In genomic region chr2:191630313-191630712, GRCh38 we compare ENCODE assay signal across 1 cellular context.
A peak's percentile ranks its signal among the peaks of the same experiment; 100 is the strongest.
TF ChIP-seq lines count a peak whose summit lies in the region.

No MANE protein-coding gene starts in this region.

TF ChIP-seq in K562, 482 proteins besides CTCF, POLR2A, EP300 and RAD21 (continued from another document and continues in another):
- no peak for TF ChIP-seq ZMIZ1 (IDR thresholded peaks at IDR 0.05; ENCODE audit: low read depth in 2 of 2, low read length in 2 of 2)
- TF ChIP-seq HDAC8 (tag; IDR thresholded peaks at IDR 0.05), result no peak
- TF ChIP-seq MAZ (CRISPR knock-in tag; conservative IDR thresholded peaks at IDR 0.05 in 1 of 2, IDR thresholded peaks at IDR 0.05 in 1 of 2), result no peak
- TF ChIP-seq ARID1B (IDR thresholded peaks at IDR 0.05), result peak; percentile 55
- TF ChIP-seq KLF13 (tag; IDR thresholded peaks at IDR 0.05; ENCODE audit: borderline replicate concordance, low read depth), result no peak
- TF ChIP-seq, protein P1, sequence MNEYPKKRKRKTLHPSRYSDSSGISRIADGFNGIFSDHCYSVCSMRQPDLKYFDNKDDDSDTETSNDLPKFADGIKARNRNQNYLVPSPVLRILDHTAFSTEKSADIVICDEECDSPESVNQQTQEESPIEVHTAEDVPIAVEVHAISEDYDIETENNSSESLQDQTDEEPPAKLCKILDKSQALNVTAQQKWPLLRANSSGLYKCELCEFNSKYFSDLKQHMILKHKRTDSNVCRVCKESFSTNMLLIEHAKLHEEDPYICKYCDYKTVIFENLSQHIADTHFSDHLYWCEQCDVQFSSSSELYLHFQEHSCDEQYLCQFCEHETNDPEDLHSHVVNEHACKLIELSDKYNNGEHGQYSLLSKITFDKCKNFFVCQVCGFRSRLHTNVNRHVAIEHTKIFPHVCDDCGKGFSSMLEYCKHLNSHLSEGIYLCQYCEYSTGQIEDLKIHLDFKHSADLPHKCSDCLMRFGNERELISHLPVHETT (CRISPR knock-in tag; conservative IDR thresholded peaks at IDR 0.05 in 1 of 2, IDR thresholded peaks at IDR 0.05 in 1 of 2), result no peak
- TF ChIP-seq ZNF197 (CRISPR knock-in tag; IDR thresholded peaks at IDR 0.05; ENCODE audit: low read depth), result no peak
- TF ChIP-seq ZBTB12 (CRISPR knock-in tag; IDR thresholded peaks at IDR 0.05), result no peak
- TF ChIP-seq ILF3 (IDR thresholded peaks at IDR 0.05; ENCODE audit: borderline replicate concordance), result no peak
- TF ChIP-seq CBFA2T3 (IDR thresholded peaks at IDR 0.05), result 0 out of 2 replicates have a peak, but pooled peaks have one; percentile 27
- TF ChIP-seq MEIS2 (IDR thresholded peaks at IDR 0.05; ENCODE audit: partially characterized antibody), result peak; percentile 29
- TF ChIP-seq SMARCA4 (IDR thresholded peaks at IDR 0.05), result peak; percentile 50; the same call in 1 of the 2 replicates
- TF ChIP-seq PKNOX1 (IDR thresholded peaks at IDR 0.05), result peak; percentile 62
- no peak for TF ChIP-seq MEF2A (IDR thresholded peaks at IDR 0.05; ENCODE audit: control insufficient read depth, low read depth, low read length)
- TF ChIP-seq CAMTA2 (CRISPR knock-in tag; conservative IDR thresholded peaks at IDR 0.05), result no peak
- TF ChIP-seq TCF7 (IDR thresholded peaks at IDR 0.05; ENCODE audit: borderline replicate concordance), result no peak
- TF ChIP-seq HOXB6 (CRISPR knock-in tag; IDR thresholded peaks at IDR 0.05; ENCODE audit: borderline replicate concordance), result no peak
- TF ChIP-seq GABPB2 (CRISPR knock-in tag; conservative IDR thresholded peaks at IDR 0.05), result no peak
- no peak for TF ChIP-seq TBL1XR1 (IDR thresholded peaks at IDR 0.05; ENCODE audit: low read length in 2 of 2)
- no peak for TF ChIP-seq PBX2 (CRISPR knock-in tag; IDR thresholded peaks at IDR 0.05; ENCODE audit: low read depth)
- TF ChIP-seq PBX2 (tag; conservative IDR thresholded peaks at IDR 0.05; ENCODE audit: low read depth), result no peak
- no peak for TF ChIP-seq HMGN3 (IDR thresholded peaks at IDR 0.05; ENCODE audit: borderline replicate concordance, extremely low read depth, insufficient read length, low read depth, low read length)
- no peak for TF ChIP-seq SIRT6 (IDR thresholded peaks at IDR 0.05; ENCODE audit: low read depth, low read length)
- TF ChIP-seq KHSRP (IDR thresholded peaks at IDR 0.05), result no peak
- no peak for TF ChIP-seq ZNF707 (CRISPR knock-in tag; conservative IDR thresholded peaks at IDR 0.05)
- TF ChIP-seq MECOM (CRISPR knock-in tag; IDR thresholded peaks at IDR 0.05), result 0 out of 2 replicates have a peak, but pooled peaks have one; percentile 8
- no peak for TF ChIP-seq SRSF1 (IDR thresholded peaks at IDR 0.05; ENCODE audit: low read depth, low read length)
- no peak for TF ChIP-seq SETDB1 (IDR thresholded peaks at IDR 0.05; ENCODE audit: low read length)
- TF ChIP-seq ESRRB (CRISPR knock-in tag; IDR thresholded peaks at IDR 0.05; ENCODE audit: borderline replicate concordance), result no peak
- TF ChIP-seq ZNF655 (CRISPR knock-in tag; IDR thresholded peaks at IDR 0.05), result no peak
- TF ChIP-seq, protein P2, sequence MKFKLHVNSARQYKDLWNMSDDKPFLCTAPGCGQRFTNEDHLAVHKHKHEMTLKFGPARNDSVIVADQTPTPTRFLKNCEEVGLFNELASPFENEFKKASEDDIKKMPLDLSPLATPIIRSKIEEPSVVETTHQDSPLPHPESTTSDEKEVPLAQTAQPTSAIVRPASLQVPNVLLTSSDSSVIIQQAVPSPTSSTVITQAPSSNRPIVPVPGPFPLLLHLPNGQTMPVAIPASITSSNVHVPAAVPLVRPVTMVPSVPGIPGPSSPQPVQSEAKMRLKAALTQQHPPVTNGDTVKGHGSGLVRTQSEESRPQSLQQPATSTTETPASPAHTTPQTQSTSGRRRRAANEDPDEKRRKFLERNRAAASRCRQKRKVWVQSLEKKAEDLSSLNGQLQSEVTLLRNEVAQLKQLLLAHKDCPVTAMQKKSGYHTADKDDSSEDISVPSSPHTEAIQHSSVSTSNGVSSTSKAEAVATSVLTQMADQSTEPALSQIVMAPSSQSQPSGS (CRISPR knock-in tag; IDR thresholded peaks at IDR 0.05), result no peak
- peak in 1 of 2 experiments; percentile 73; a peak in 1 of 4 replicates for TF ChIP-seq RCOR1 (IDR thresholded peaks at IDR 0.05; ENCODE audit: borderline replicate concordance in 1 of 2, low read depth in 2 of 2, low read length in 2 of 2)
- no peak for TF ChIP-seq GTF3C2 (IDR thresholded peaks at IDR 0.05; ENCODE audit: borderline replicate concordance, extremely low read depth, insufficient read length)
- peak; percentile 41; the same call in 1 of the 2 replicates for TF ChIP-seq CTBP1 (IDR thresholded peaks at IDR 0.05; ENCODE audit: borderline replicate concordance)
- TF ChIP-seq PATZ1 (CRISPR knock-in tag; IDR thresholded peaks at IDR 0.05; ENCODE audit: borderline replicate concordance), result no peak
- TF ChIP-seq, protein P3, sequence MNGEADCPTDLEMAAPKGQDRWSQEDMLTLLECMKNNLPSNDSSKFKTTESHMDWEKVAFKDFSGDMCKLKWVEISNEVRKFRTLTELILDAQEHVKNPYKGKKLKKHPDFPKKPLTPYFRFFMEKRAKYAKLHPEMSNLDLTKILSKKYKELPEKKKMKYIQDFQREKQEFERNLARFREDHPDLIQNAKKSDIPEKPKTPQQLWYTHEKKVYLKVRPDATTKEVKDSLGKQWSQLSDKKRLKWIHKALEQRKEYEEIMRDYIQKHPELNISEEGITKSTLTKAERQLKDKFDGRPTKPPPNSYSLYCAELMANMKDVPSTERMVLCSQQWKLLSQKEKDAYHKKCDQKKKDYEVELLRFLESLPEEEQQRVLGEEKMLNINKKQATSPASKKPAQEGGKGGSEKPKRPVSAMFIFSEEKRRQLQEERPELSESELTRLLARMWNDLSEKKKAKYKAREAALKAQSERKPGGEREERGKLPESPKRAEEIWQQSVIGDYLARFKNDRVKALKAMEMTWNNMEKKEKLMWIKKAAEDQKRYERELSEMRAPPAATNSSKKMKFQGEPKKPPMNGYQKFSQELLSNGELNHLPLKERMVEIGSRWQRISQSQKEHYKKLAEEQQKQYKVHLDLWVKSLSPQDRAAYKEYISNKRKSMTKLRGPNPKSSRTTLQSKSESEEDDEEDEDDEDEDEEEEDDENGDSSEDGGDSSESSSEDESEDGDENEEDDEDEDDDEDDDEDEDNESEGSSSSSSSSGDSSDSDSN (IDR thresholded peaks at IDR 0.05; ENCODE audit: borderline replicate concordance in 1 of 2, low read depth in 2 of 2, low read length in 2 of 2), result no peak
- no peak for TF ChIP-seq ZBTB1 (CRISPR knock-in tag; IDR thresholded peaks at IDR 0.05; ENCODE audit: borderline replicate concordance, low read depth)
